12 cellular contexts compared by ENCODE assay signal in genomic region chr9:124078641-124079040, GRCh38.
A peak's percentile ranks its signal among the peaks of the same experiment; 100 is the strongest.
DNase-seq lines count a peak whose midpoint lies in the region; ATAC-seq, FAIRE-seq and TF ChIP-seq lines count a peak whose summit lies in the region.
"Had no signal": no experiment of that assay in that cellular context is flagged by ENCODE, and none has a peak within 500 bp of the region (broad histone marks: within the 10 kb centered on the region; RNA-seq: fewer than 3 reads in every experiment).

No MANE protein-coding gene starts in this region.

- H3K4me1 ChIP-seq in breast epithelium (no peaks in the 10 kb centered on the region), HepG2 (ENCODE audit: insufficient read depth, low read length) (peaks cover 27% of the 10 kb centered on the region), stomach (no peaks in the 10 kb centered on the region)
- H3K4me1 ChIP-seq: BE2C, transverse colon had no signal

- DNase-seq in ACHN: peak; percentile 75
- DNase-seq in HTR-8/SVneo (ENCODE audit: insufficient read length, low spot score): peak; percentile 56
- DNase-seq in breast epithelium (ENCODE audit: low spot score in 2 of 2): peak in 1 of 2 donors; percentile 24
- DNase-seq in HepG2 (ENCODE audit: low spot score): peak; percentile 75
- no peak for DNase-seq in mesothelial cell of epicardium (ENCODE audit: low spot score in 2 of 2, unreplicated experiment in 2 of 2)
- DNase-seq in stimulated activated naive CD4-positive, alpha-beta T cell (lab: John Stamatoyannopoulos, UW): no peak
- no peak for DNase-seq in frontal cortex (ENCODE audit: low spot score in 2 of 2)
- DNase-seq in stomach: no peak
- DNase-seq: BE2C, T-helper 1 cell, transverse colon had no signal

- in situ Hi-C loops in ACHN (cut with HindIII; ENCODE audit: low pct_ligation_motif_present, low pct_unique_long_range_greater_than_20kb, low sequenced_read_pairs) (no loop called here), HepG2 (cut with HindIII; ENCODE audit: extremely low pct_ligation_motif_present, low pct_unique_long_range_greater_than_20kb) (no loop called here)

- H3K79me2 ChIP-seq in HepG2 (ENCODE audit: insufficient read depth, low read length): no peaks in the 10 kb centered on the region

- no peak for FAIRE-seq in HTR-8/SVneo (lab: Jason Lieb, UNC)
- peak; percentile 49 for FAIRE-seq in HepG2 (lab: Jason Lieb, UNC)
- FAIRE-seq in frontal cortex (lab: Jason Lieb, UNC): no peak

- H3K36me3 Mint-ChIP-seq in mesothelial cell of epicardium: no peaks in the 10 kb centered on the region

- CTCF ChIA-PET in HepG2 (lab: Yijun Ruan, JAX; ENCODE audit: low intra/inter-chr PET ratio, low total read pairs): no interaction called here

- no peak for TF ChIP-seq CTCF in breast epithelium (IDR thresholded peaks at IDR 0.05)
- TF ChIP-seq CTCF in HepG2 (CRISPR knock-in tag; IDR thresholded peaks at IDR 0.05): no peak
- no peak for TF ChIP-seq CTCF in mesothelial cell of epicardium (IDR thresholded peaks at IDR 0.05; ENCODE audit: unreplicated experiment)
- no peak for TF ChIP-seq CTCF in stomach (IDR thresholded peaks at IDR 0.05)

- intact Hi-C loops in breast epithelium (cut with DNase I; ENCODE audit: low total_unique reads) (no loop called here), HepG2 (cut with micrococcal nuclease; ENCODE audit: unreplicated experiment) (no loop called here), stomach (cut with DNase I; ENCODE audit: low total_unique reads) (no loop called here)

- no peak overlapping the region for H3K9ac ChIP-seq in HepG2 (ENCODE audit: insufficient read depth, low read depth, low read length)

- POLR2A ChIA-PET in HepG2 (lab: Yijun Ruan, JAX): interaction anchor here (0.5 kb wide), 1 partner anchor 613 kb away, joined by 3 read pairs; no protein-coding TSS in a partner anchor

- H3K27me3 ChIP-seq in breast epithelium (no peaks in the 10 kb centered on the region), HepG2 (ENCODE audit: control insufficient read depth in 1 of 2, insufficient read depth in 2 of 2, low read length in 2 of 2) (no peaks in the 10 kb centered on the region; a peak in 2 of 5 replicates), stomach (peaks cover 0 to 14% (median 0%) of the 10 kb centered on the region in 3 donors)
- H3K27me3 ChIP-seq: BE2C had no signal

- peaks cover 5% of the 10 kb centered on the region for H3K9me3 Mint-ChIP-seq in mesothelial cell of epicardium

- ATAC-seq in HepG2: peak; percentile 92

- H2AFZ ChIP-seq in HepG2 (ENCODE audit: low read length): no peak overlapping the region

- H4K20me1 ChIP-seq in HepG2 (ENCODE audit: insufficient read depth, low read length): no peaks in the 10 kb centered on the region

- no peak overlapping the region for H3K4me3 Mint-ChIP-seq in mesothelial cell of epicardium
- H3K4me3 Mint-ChIP-seq: nephron had no signal

- 0% methylated on average over 4 of the region's 4 CpGs for WGBS in HepG2 (ENCODE audit: low lambda C conversion rate)
- 68 to 78% (median 72%) methylated on average over 4 of the region's 4 CpGs for WGBS in stomach, 5 donors

- H3K27ac Mint-ChIP-seq in mesothelial cell of epicardium: no peak overlapping the region
- H3K27ac Mint-ChIP-seq: nephron had no signal

- H3K9me3 ChIP-seq in breast epithelium (no peaks in the 10 kb centered on the region), HepG2 (ENCODE audit: low read length) (no peaks in the 10 kb centered on the region), stomach (no peaks in the 10 kb centered on the region)
- H3K9me3 ChIP-seq: BE2C, transverse colon had no signal

- peaks cover 16% of the 10 kb centered on the region for H3K4me1 Mint-ChIP-seq in mesothelial cell of epicardium

- H3K27ac ChIP-seq in breast epithelium (peak overlapping the region; percentile 77 to 85), HepG2 (ENCODE audit: extremely low read length, insufficient read depth, low read length) (no peak overlapping the region), stomach (no peak overlapping the region)
- H3K27ac ChIP-seq: transverse colon had no signal

- BruUV-seq in HepG2 (replicated peaks; lab: Mats Ljungman, UMichigan): no TSS peak

- no peak overlapping the region for H3K4me3 ChIP-seq in breast epithelium
- H3K4me3 ChIP-seq in HepG2 (replicated peaks in 1 of 3; ENCODE audit: insufficient read depth in 1 of 3, low read depth in 2 of 3, low read length in 3 of 3): peak overlapping the region in 1 of 3 experiments; percentile 5; a peak in 1 of 6 replicates
- H3K4me3 ChIP-seq in stomach: no peak overlapping the region
- H3K4me3 ChIP-seq: transverse colon had no signal

- TF ChIP-seq RAD21 in HepG2 (CRISPR knock-in tag; IDR thresholded peaks at IDR 0.05): no peak

- no peaks in the 10 kb centered on the region for H3K36me3 ChIP-seq in breast epithelium
- no peaks in the 10 kb centered on the region for H3K36me3 ChIP-seq in HepG2 (replicated peaks in 1 of 2; ENCODE audit: control insufficient read depth in 1 of 2, insufficient read depth in 2 of 2, low read length in 2 of 2)
- H3K36me3 ChIP-seq in stomach: no peaks in the 10 kb centered on the region
- H3K36me3 ChIP-seq: BE2C, transverse colon had no signal

- peak overlapping the region; percentile 43 for H3K4me2 ChIP-seq in HepG2 (ENCODE audit: low read depth, low read length)

- TF ChIP-seq POLR2A in breast epithelium (IDR thresholded peaks at IDR 0.05) (no peak), HepG2 (IDR thresholded peaks at IDR 0.05; ENCODE audit: insufficient read depth in 1 of 2, low read depth in 2 of 2, low read length in 2 of 2) (no peak), stomach (IDR thresholded peaks at IDR 0.05) (no peak)

- TF ChIP-seq EP300 in HepG2 (IDR thresholded peaks at IDR 0.05; ENCODE audit: low read depth in 2 of 2, low read length in 2 of 2): no peak; a peak in 1 of 4 replicates
- TF ChIP-seq EP300 in HepG2 (CRISPR knock-in tag; IDR thresholded peaks at IDR 0.05; ENCODE audit: borderline replicate concordance): no peak
- TF ChIP-seq EP300 in stomach (IDR thresholded peaks at IDR 0.05): no peak

- H3K27me3 Mint-ChIP-seq in mesothelial cell of epicardium (ENCODE audit: low read depth): no peaks in the 10 kb centered on the region

TF ChIP-seq in HepG2, 621 proteins besides CTCF, POLR2A, EP300 and RAD21 (continues in another document):
- TF ChIP-seq NR2F2 (IDR thresholded peaks at IDR 0.05; ENCODE audit: borderline replicate concordance, low read depth): no peak
- TF ChIP-seq SSRP1 (CRISPR knock-in tag; IDR thresholded peaks at IDR 0.05): no peak
- TF ChIP-seq DDIT3 (CRISPR knock-in tag; IDR thresholded peaks at IDR 0.05): no peak
- no peak for TF ChIP-seq ZNF432 (CRISPR knock-in tag; IDR thresholded peaks at IDR 0.05; ENCODE audit: borderline replicate concordance)
- TF ChIP-seq KDM5A (IDR thresholded peaks at IDR 0.05; ENCODE audit: borderline replicate concordance, low read length): no peak
- TF ChIP-seq KAT7 (CRISPR knock-in tag; IDR thresholded peaks at IDR 0.05; ENCODE audit: borderline replicate concordance): no peak
- no peak for TF ChIP-seq ZNF124 (CRISPR knock-in tag; IDR thresholded peaks at IDR 0.05)
- TF ChIP-seq BRF2 (CRISPR knock-in tag; IDR thresholded peaks at IDR 0.05): no peak
- TF ChIP-seq PHF5A (CRISPR knock-in tag; IDR thresholded peaks at IDR 0.05; ENCODE audit: low read depth, unreplicated experiment): no peak
- no peak for TF ChIP-seq SETDB1 (CRISPR knock-in tag; IDR thresholded peaks at IDR 0.05; ENCODE audit: borderline replicate concordance)
- no peak for TF ChIP-seq ZBTB38 (CRISPR knock-in tag; IDR thresholded peaks at IDR 0.05)
- TF ChIP-seq ZBTB2 (CRISPR knock-in tag; IDR thresholded peaks at IDR 0.05; ENCODE audit: low read depth): no peak
- peak; percentile 31; the same call in 1 of the 2 replicates for TF ChIP-seq HDAC1 (CRISPR knock-in tag; IDR thresholded peaks at IDR 0.05)
- no peak for TF ChIP-seq E2F5 (CRISPR knock-in tag; conservative IDR thresholded peaks at IDR 0.05)
- no peak for TF ChIP-seq SYNCRIP (IDR thresholded peaks at IDR 0.05; ENCODE audit: insufficient read depth, low read depth, low read length)
- no peak for TF ChIP-seq ZNF740 (CRISPR knock-in tag; IDR thresholded peaks at IDR 0.05)
- no peak for TF ChIP-seq ZNF234 (CRISPR knock-in tag; conservative IDR thresholded peaks at IDR 0.05)
- TF ChIP-seq ATAD3A (CRISPR knock-in tag; IDR thresholded peaks at IDR 0.05): no peak

Comparison
In these comparisons a context has a peak if more than half of its experiments do, and no peak if none do; other contexts are left out.
1. DNase-seq: peak in ACHN (single experiment), HTR-8/SVneo (single experiment) and HepG2 (single experiment); none in mesothelial cell of epicardium (0 of 2), stimulated activated naive CD4-positive, alpha-beta T cell (0 of 6), frontal cortex (0 of 2) and stomach (single experiment).
2. H3K27ac ChIP-seq: peak in breast epithelium (2 of 2); none in HepG2 (single experiment) and stomach (0 of 5).